17 cellular contexts compared by ENCODE assay signal in genomic region chr9:133803028-133803585, GRCh38.
DNase-seq lines count a peak whose midpoint lies in the region; ATAC-seq and TF ChIP-seq lines count a peak whose summit lies in the region.
"Had no signal": no experiment of that assay in that cellular context is flagged by ENCODE, and none has a peak within 500 bp of the region (broad histone marks: within the 10 kb centered on the region; RNA-seq: fewer than 3 reads in every experiment).

No MANE protein-coding gene starts in this region.

- TF ChIP-seq RAD21 in IMR-90 (IDR thresholded peaks at IDR 0.05; ENCODE audit: low read length): no peak

- H2AFZ ChIP-seq in IMR-90 (replicated peaks; ENCODE audit: low read length, poor library complexity): peak overlapping the region; percentile 48
- H2AFZ ChIP-seq in PC-3 (ENCODE audit: low read length): no peak overlapping the region

- no peaks in the 10 kb centered on the region for H3K27me3 ChIP-seq in IMR-90 (ENCODE audit: control insufficient read depth, insufficient read depth, low read length)
- H3K27me3 ChIP-seq in thyroid gland: no peaks in the 10 kb centered on the region
- no peaks in the 10 kb centered on the region for H3K27me3 ChIP-seq in PC-3 (ENCODE audit: low read length)
- H3K27me3 ChIP-seq: dorsolateral prefrontal cortex had no signal

- H3K4ac ChIP-seq in IMR-90 (ENCODE audit: low read depth, low read length): no peak overlapping the region

- no peak overlapping the region for H2BK120ac ChIP-seq in IMR-90 (ENCODE audit: low read depth, low read length)

- TF ChIP-seq CTCF in IMR-90 (conservative IDR thresholded peaks at IDR 0.05; ENCODE audit: low read depth, low read length) (no peak), astrocyte of the cerebellum (IDR thresholded peaks at IDR 0.05; ENCODE audit: low read depth, low read length, missing control alignments) (no peak), thyroid gland (IDR thresholded peaks at IDR 0.05) (no peak), PC-3 (conservative IDR thresholded peaks at IDR 0.05; ENCODE audit: low read depth, low read length) (no peak), mucosa of descending colon (IDR thresholded peaks at IDR 0.05) (no peak)

- no peak overlapping the region for H4K5ac ChIP-seq in IMR-90 (ENCODE audit: low read depth, low read length)

- H4K20me1 ChIP-seq in IMR-90 (ENCODE audit: insufficient read depth, low read length): peaks cover 12% of the 10 kb centered on the region
- no peaks in the 10 kb centered on the region for H4K20me1 ChIP-seq in PC-3 (ENCODE audit: low read length)

- H3K9me2 ChIP-seq in PC-3 (replicated peaks; ENCODE audit: low read length): no peaks in the 10 kb centered on the region

- CTCF ChIA-PET in IMR-90 (lab: Yijun Ruan, JAX): interaction anchor here (1.4 kb wide), 1 partner anchor 13 kb away, joined by 4 read pairs; no protein-coding TSS in a partner anchor
- CTCF ChIA-PET in PC-3 (lab: Charles Lee): no interaction called here

- no peak overlapping the region for H2BK20ac ChIP-seq in IMR-90 (ENCODE audit: low read depth, low read length)

- no peak for TF ChIP-seq POLR2A in IMR-90 (IDR thresholded peaks at IDR 0.05; ENCODE audit: low read depth, low read length)
- no peak for TF ChIP-seq POLR2A in thyroid gland (IDR thresholded peaks at IDR 0.05)

- 0 out of 2 replicates have a peak, but pooled peaks cover 3% of the 10 kb centered on the region for H3K9me1 ChIP-seq in IMR-90 (ENCODE audit: insufficient read depth, low read length)

- no peak overlapping the region for H4K8ac ChIP-seq in IMR-90 (ENCODE audit: low read depth in 2 of 2, low read length in 2 of 2)

- peaks cover 0 to 8% of the 10 kb centered on the region in 2 experiments; a peak in 1 of 4 replicates for H3K79me1 ChIP-seq in IMR-90 (ENCODE audit: low read depth in 1 of 2, low read length in 2 of 2)

- BruUV-seq in IMR-90 (replicated peaks; lab: Mats Ljungman, UMichigan): no TSS peak
- BruUV-seq in PC-3 (replicated peaks; lab: Mats Ljungman, UMichigan): no TSS peak

- no peak overlapping the region for H2BK5ac ChIP-seq in IMR-90 (ENCODE audit: low read depth, low read length, poor library complexity, severe bottlenecking)

- intact Hi-C loops in IMR-90 (cut with micrococcal nuclease): no loop called here
- intact Hi-C loops in thyroid gland (cut with DNase I): no loop called here
- intact Hi-C loops in PC-3 (cut with micrococcal nuclease): no loop called here
- intact Hi-C loops in mucosa of descending colon (cut with DNase I, micrococcal nuclease): no loop called here

- H3K56ac ChIP-seq in IMR-90 (ENCODE audit: extremely low read depth, insufficient read depth, low read length): no peak overlapping the region

- H3K14ac ChIP-seq in IMR-90 (replicated peaks; ENCODE audit: low read depth, low read length): peak overlapping the region; percentile 77; the same call in 1 of the 2 replicates

- peaks cover 24% of the 10 kb centered on the region for H3K36me3 ChIP-seq in IMR-90 (ENCODE audit: control insufficient read depth, insufficient read depth, low read length)
- H3K36me3 ChIP-seq in thyroid gland: peaks cover 4 to 11% of the 10 kb centered on the region in 2 donors
- no peaks in the 10 kb centered on the region for H3K36me3 ChIP-seq in PC-3 (ENCODE audit: low read depth, low read length)
- H3K36me3 ChIP-seq in mucosa of descending colon (ENCODE audit: low read depth): no peaks in the 10 kb centered on the region

- in situ Hi-C loops in IMR-90 (cut with MboI; ENCODE audit: low sequenced_read_pairs) (loop anchor here (25.0 kb wide), 1 partner anchor 609 kb away; no protein-coding TSS in a partner anchor), astrocyte of the cerebellum (cut with HindIII; ENCODE audit: low sequenced_read_pairs) (no loop called here)

- H2BK15ac ChIP-seq in IMR-90 (ENCODE audit: low read depth, low read length): no peak overlapping the region

- H3K9me3 ChIP-seq in IMR-90 (ENCODE audit: control insufficient read depth, insufficient read depth, low read length): no peaks in the 10 kb centered on the region
- no peaks in the 10 kb centered on the region for H3K9me3 ChIP-seq in thyroid gland
- H3K9me3 ChIP-seq in PC-3 (ENCODE audit: low read length): no peaks in the 10 kb centered on the region
- H3K9me3 ChIP-seq in mucosa of descending colon: no peaks in the 10 kb centered on the region

- H3K27ac ChIP-seq in IMR-90 (ENCODE audit: insufficient read depth, low read length): no peak overlapping the region
- no peak overlapping the region for H3K27ac ChIP-seq in thyroid gland
- H3K27ac ChIP-seq in PC-3 (ENCODE audit: low read length): no peak overlapping the region
- H3K27ac ChIP-seq: dorsolateral prefrontal cortex, epithelial cell of prostate had no signal

- no peaks in the 10 kb centered on the region for H3F3A ChIP-seq in PC-3 (ENCODE audit: low read length, unreplicated experiment)

- POLR2A ChIA-PET in IMR-90 (lab: Charles Lee; ENCODE audit: unreplicated experiment): no interaction called here
- POLR2A ChIA-PET in PC-3 (lab: Charles Lee; ENCODE audit: unreplicated experiment): no interaction called here

- dilution Hi-C loops in IMR-90 (cut with HindIII; ENCODE audit: low sequenced_read_pairs, unreplicated experiment): no loop called here

- H3K4me2 ChIP-seq in IMR-90 (ENCODE audit: low read depth, low read length): no peak overlapping the region
- H3K4me2 ChIP-seq in PC-3 (ENCODE audit: low read length): no peak overlapping the region

- H4K91ac ChIP-seq in IMR-90 (ENCODE audit: insufficient read depth, low read depth, low read length): no peak overlapping the region

- no peak overlapping the region for H3K23ac ChIP-seq in IMR-90 (ENCODE audit: low read depth, low read length)

- no peak overlapping the region for H2AK5ac ChIP-seq in IMR-90 (ENCODE audit: low read depth, low read length)

- WGBS in IMR-90 (ENCODE audit: extremely low coverage in 2 of 2, insufficient read length in 1 of 2), 2 experiments: 88% methylated on average over 10 of the region's 21 CpGs; no CpG with 5 or more reads in 1 of the 2 experiments
- 42 to 51% methylated on average over 14 to 19 of the region's 21 CpGs for WGBS in thyroid gland, 2 donors

- no peak overlapping the region for H3K18ac ChIP-seq in IMR-90 (ENCODE audit: low read depth, low read length)

- H3K79me2 ChIP-seq in PC-3 (ENCODE audit: low read length): no peaks in the 10 kb centered on the region

- H3K9ac ChIP-seq in IMR-90 (ENCODE audit: low read depth, low read length): no peak overlapping the region
- H3K9ac ChIP-seq in PC-3 (ENCODE audit: low read length): no peak overlapping the region

- peak; percentile 33 for DNase-seq in IMR-90
- DNase-seq in astrocyte of the cerebellum (ENCODE audit: low read depth): peak; percentile 45
- peak; percentile 73 for DNase-seq in islet precursor cell
- peak; percentile 78 to 85 for DNase-seq in thyroid gland
- no peak for DNase-seq in PC-3
- DNase-seq in SHP77 treated with DMSO at 0.1 percent for 48 hours (lab: John Stamatoyannopoulos, UW): no peak
- DNase-seq in mucosa of descending colon: no peak
- DNase-seq: activated CD4-positive, alpha-beta memory T cell treated with anti-CD3 and anti-CD28 coated beads for 36 hours; activated CD4-positive, CD25-positive, alpha-beta regulatory T cell; activated gamma-delta T cell; dorsolateral prefrontal cortex; NCI-H187; NCI-H226; NCI-H82 had no signal

- ATAC-seq in IMR-90 (ENCODE audit: low read depth) (peak; percentile 67), PC-3 (no peak), GM19035 (IDR thresholded peaks at IDR 0.05; ENCODE audit: unreplicated experiment) (no peak), mucosa of descending colon (no peak)
- ATAC-seq: K562 had no signal

- H3K4me1 ChIP-seq in IMR-90 (ENCODE audit: control insufficient read depth, insufficient read depth, low read length): peaks cover 3% of the 10 kb centered on the region
- peaks cover 5 to 14% of the 10 kb centered on the region in 2 donors for H3K4me1 ChIP-seq in thyroid gland
- H3K4me1 ChIP-seq in PC-3 (ENCODE audit: insufficient read depth, low read length): no peaks in the 10 kb centered on the region
- no peaks in the 10 kb centered on the region for H3K4me1 ChIP-seq in mucosa of descending colon (ENCODE audit: low read depth)

- H2AK9ac ChIP-seq in IMR-90 (replicated peaks; ENCODE audit: low read depth, low read length, poor library complexity): peak overlapping the region; percentile 66

- H3K4me3 ChIP-seq in IMR-90 (ENCODE audit: insufficient read depth, low read depth, low read length): no peak overlapping the region
- no peak overlapping the region for H3K4me3 ChIP-seq in astrocyte of the cerebellum (ENCODE audit: low read depth, low read length)
- no peak overlapping the region for H3K4me3 ChIP-seq in thyroid gland (replicated peaks in 1 of 3)
- no peak overlapping the region for H3K4me3 ChIP-seq in PC-3 (ENCODE audit: low read length)
- no peak overlapping the region for H3K4me3 ChIP-seq in mucosa of descending colon
- H3K4me3 ChIP-seq: dorsolateral prefrontal cortex, K562 had no signal

TF ChIP-seq in IMR-90, 13 proteins besides CTCF, POLR2A, EP300 and RAD21:
- peak; percentile 26; the same call in 1 of the 2 replicates for TF ChIP-seq MAZ (IDR thresholded peaks at IDR 0.05; ENCODE audit: borderline replicate concordance, low read depth, low read length)
- TF ChIP-seq FOS (IDR thresholded peaks at IDR 0.05; ENCODE audit: low read depth, low read length): no peak

Comparison
In these comparisons a context has a peak if more than half of its experiments do, and no peak if none do; other contexts are left out.
1. DNase-seq: peak in IMR-90 (single experiment), astrocyte of the cerebellum (single experiment), islet precursor cell (single experiment) and thyroid gland (2 of 2); none in PC-3 (single experiment), SHP77 treated with DMSO at 0.1 percent for 48 hours (single experiment) and mucosa of descending colon (0 of 3).